ENCODE assay signal across 14 cellular contexts in the genomic region with DNA sequence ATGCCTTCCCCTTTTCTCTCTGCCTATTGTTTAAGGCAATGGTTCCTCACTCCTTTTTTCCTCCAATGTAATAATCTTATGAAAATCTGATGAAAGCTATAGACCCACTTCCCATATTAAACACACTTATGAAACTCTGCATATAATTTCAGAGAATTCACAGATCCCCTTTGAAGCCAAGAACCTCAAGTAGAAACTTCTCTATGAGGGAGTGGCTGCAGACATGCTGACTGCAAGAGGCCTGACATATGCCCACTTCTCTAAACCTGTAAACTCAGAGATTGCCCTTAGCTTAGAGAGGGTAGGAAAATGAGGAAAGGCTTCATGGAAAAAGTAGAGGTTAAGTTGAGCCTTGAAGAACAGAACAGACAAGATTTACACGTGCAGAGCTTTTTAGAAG. TPM values are rescaled to one million over a fixed set of nuclear protein-coding genes. Genes with fewer than 3 reads are reported as not detected.
DNase-seq lines count a peak whose midpoint lies in the region; ATAC-seq and TF ChIP-seq lines count a peak whose summit lies in the region.
"Had no signal": no experiment of that assay in that cellular context is flagged by ENCODE, and none has a peak within 500 bp of the region (broad histone marks: within the 10 kb centered on the region; RNA-seq: fewer than 3 reads in every experiment).

No MANE protein-coding gene starts in this region.

- H3K27ac ChIP-seq in suprapubic skin = no peak overlapping the region

- H3K4me3 Mint-ChIP-seq in activated T-helper 17 cell treated with anti-CD3 and anti-CD28 coated beads, Interleukin-2, amount 50 U/mL, for 72 hours = no peak overlapping the region
- H3K4me3 Mint-ChIP-seq in stimulated activated memory B cell treated with anti-CD40 and anti-IgM and Interleukin-4, amounts not matched to agents 10 μg/mL and 1 μg/mL and 100 μg/mL, for 72 hours = no peak overlapping the region
- H3K4me3 Mint-ChIP-seq: CD4-positive, alpha-beta memory T cell had no signal

- no peaks in the 10 kb centered on the region for H3K27me3 Mint-ChIP-seq in activated T-helper 17 cell treated with anti-CD3 and anti-CD28 coated beads, Interleukin-2, amount 50 U/mL, for 72 hours
- H3K27me3 Mint-ChIP-seq in stimulated activated memory B cell treated with anti-CD40 and anti-IgM and Interleukin-4, amounts not matched to agents 10 μg/mL and 1 μg/mL and 100 μg/mL, for 72 hours = no peaks in the 10 kb centered on the region
- H3K27me3 Mint-ChIP-seq: CD4-positive, alpha-beta memory T cell had no signal

- H3K4me3 ChIP-seq in suprapubic skin = no peak overlapping the region
- H3K4me3 ChIP-seq: BLaER1 treated with 17β-estradiol and CSF1 and Interleukin-3, amounts not matched to agents 10 nM and 100 nM; HAP-1 had no signal

- WGBS in suprapubic skin = 52% methylated on average over 1 of the region's 1 CpG

- peaks cover 17% of the 10 kb centered on the region for H3K36me3 ChIP-seq in suprapubic skin

- no peak for ATAC-seq in activated T-helper 17 cell treated with anti-CD3 and anti-CD28 coated beads, Interleukin-2, amount 50 U/mL, for 72 hours (replicated peaks)
- ATAC-seq in stimulated activated memory B cell treated with anti-CD40 and anti-IgM and Interleukin-4, amounts not matched to agents 10 μg/mL and 1 μg/mL and 100 μg/mL, for 72 hours = no peak
- ATAC-seq in GM18873 (IDR thresholded peaks at IDR 0.05; ENCODE audit: low FRiP score, unreplicated experiment) = no peak
- ATAC-seq: HepG2 had no signal

- DNase-seq in NOMO-1 treated with DMSO at 0.1 percent for 48 hours (lab: John Stamatoyannopoulos, UW; ENCODE audit: unreplicated experiment) (peak; percentile 21), NOMO-1 (lab: John Stamatoyannopoulos, UW; ENCODE audit: unreplicated experiment in 2 of 2) (no peak), MV-4-11 (lab: John Stamatoyannopoulos, UW) (peak; percentile 66), suprapubic skin (ENCODE audit: low spot score in 2 of 2) (no peak), erythroblast (lab: John Stamatoyannopoulos, UW) (no peak)
- DNase-seq: 8988T; CD4-positive, alpha-beta memory T cell; DMS79 had no signal

- H3K27ac Mint-ChIP-seq in activated T-helper 17 cell treated with anti-CD3 and anti-CD28 coated beads, Interleukin-2, amount 50 U/mL, for 72 hours = peak overlapping the region; percentile 33
- peak overlapping the region; percentile 41 for H3K27ac Mint-ChIP-seq in stimulated activated memory B cell treated with anti-CD40 and anti-IgM and Interleukin-4, amounts not matched to agents 10 μg/mL and 1 μg/mL and 100 μg/mL, for 72 hours
- H3K27ac Mint-ChIP-seq: CD4-positive, alpha-beta memory T cell had no signal

- no peak for TF ChIP-seq CTCF in suprapubic skin (IDR thresholded peaks at IDR 0.05)

- no peaks in the 10 kb centered on the region for H3K9me3 Mint-ChIP-seq in activated T-helper 17 cell treated with anti-CD3 and anti-CD28 coated beads, Interleukin-2, amount 50 U/mL, for 72 hours
- H3K9me3 Mint-ChIP-seq in stimulated activated memory B cell treated with anti-CD40 and anti-IgM and Interleukin-4, amounts not matched to agents 10 μg/mL and 1 μg/mL and 100 μg/mL, for 72 hours = no peaks in the 10 kb centered on the region
- H3K9me3 Mint-ChIP-seq: CD4-positive, alpha-beta memory T cell had no signal

- no peaks in the 10 kb centered on the region for H3K9me3 ChIP-seq in suprapubic skin
- H3K9me3 ChIP-seq: BLaER1 treated with 17β-estradiol and CSF1 and Interleukin-3, amounts not matched to agents 10 nM and 100 nM; HAP-1 had no signal

- TF ChIP-seq POLR2A in suprapubic skin (IDR thresholded peaks at IDR 0.05) = no peak
- no peak for TF ChIP-seq POLR2A in erythroblast (IDR thresholded peaks at IDR 0.05; ENCODE audit: low read length)

- peaks cover 71% of the 10 kb centered on the region for H3K36me3 Mint-ChIP-seq in activated T-helper 17 cell treated with anti-CD3 and anti-CD28 coated beads, Interleukin-2, amount 50 U/mL, for 72 hours (ENCODE audit: low read depth)
- H3K36me3 Mint-ChIP-seq in stimulated activated memory B cell treated with anti-CD40 and anti-IgM and Interleukin-4, amounts not matched to agents 10 μg/mL and 1 μg/mL and 100 μg/mL, for 72 hours = peaks cover 37% of the 10 kb centered on the region

- no peaks in the 10 kb centered on the region for H3K27me3 ChIP-seq in suprapubic skin
- H3K27me3 ChIP-seq: BLaER1 treated with 17β-estradiol and CSF1 and Interleukin-3, amounts not matched to agents 10 nM and 100 nM had no signal

- no peaks in the 10 kb centered on the region for H3K4me1 ChIP-seq in suprapubic skin
- H3K4me1 ChIP-seq: HAP-1 had no signal

- no peak for TF ChIP-seq EP300 in suprapubic skin (IDR thresholded peaks at IDR 0.05)

- H3K4me1 Mint-ChIP-seq in activated T-helper 17 cell treated with anti-CD3 and anti-CD28 coated beads, Interleukin-2, amount 50 U/mL, for 72 hours = no peaks in the 10 kb centered on the region
- H3K4me1 Mint-ChIP-seq in stimulated activated memory B cell treated with anti-CD40 and anti-IgM and Interleukin-4, amounts not matched to agents 10 μg/mL and 1 μg/mL and 100 μg/mL, for 72 hours = peaks cover 7% of the 10 kb centered on the region
- H3K4me1 Mint-ChIP-seq: CD4-positive, alpha-beta memory T cell had no signal

RNA-seq across cellular contexts. Expression of a gene that starts 37.6 kb away (rescaled TPM):
- 10 to 100 TPM; 22.0 to 25.1 TPM for total RNA-seq in activated T-helper 17 cell treated with anti-CD3 and anti-CD28 coated beads, Interleukin-2, amount 50 U/mL, for 72 hours
- total RNA-seq in suprapubic skin = 10 to 100 TPM; 23.2 to 41.9 (median 26.8) TPM

Comparison
In these comparisons a context has a peak if more than half of its experiments do, and no peak if none do; other contexts are left out.
1. DNase-seq: peak in NOMO-1 treated with DMSO at 0.1 percent for 48 hours (single experiment) and MV-4-11 (single experiment); none in NOMO-1 (0 of 2), suprapubic skin (0 of 2) and erythroblast (0 of 2).